In genomic region chr1:2098301-2098698, GRCh38 we compare ENCODE assay signal across 1 cellular context.
TF ChIP-seq lines count a peak whose summit lies in the region.

No MANE protein-coding gene starts in this region.

TF ChIP-seq in HepG2, 621 proteins besides CTCF, POLR2A, EP300 and RAD21:
- TF ChIP-seq ATF1 (CRISPR knock-in tag; IDR thresholded peaks at IDR 0.05) (no peak), HBP1 (CRISPR knock-in tag; IDR thresholded peaks at IDR 0.05; ENCODE audit: low read depth) (no peak), CHD4 (IDR thresholded peaks at IDR 0.05; ENCODE audit: borderline replicate concordance, low read length) (no peak), ZNF253 (CRISPR knock-in tag; IDR thresholded peaks at IDR 0.05; ENCODE audit: borderline replicate concordance) (no peak), ZBTB20 (CRISPR knock-in tag; IDR thresholded peaks at IDR 0.05; ENCODE audit: borderline replicate concordance, low read depth) (no peak), ZSCAN20 (CRISPR knock-in tag; IDR thresholded peaks at IDR 0.05; ENCODE audit: borderline replicate concordance) (no peak), ARNTL (CRISPR knock-in tag; IDR thresholded peaks at IDR 0.05) (no peak), ZNF44 (CRISPR knock-in tag; IDR thresholded peaks at IDR 0.05) (no peak), RAD51 (IDR thresholded peaks at IDR 0.05; ENCODE audit: borderline replicate concordance) (no peak), ZNF496 (CRISPR knock-in tag; IDR thresholded peaks at IDR 0.05; ENCODE audit: insufficient replicate concordance) (no peak), ZNF768 (CRISPR knock-in tag; IDR thresholded peaks at IDR 0.05) (no peak), ZNF362 (CRISPR knock-in tag; IDR thresholded peaks at IDR 0.05; ENCODE audit: borderline replicate concordance) (no peak), ZNF879 (CRISPR knock-in tag; IDR thresholded peaks at IDR 0.05) (no peak), FOXC1 (CRISPR knock-in tag; IDR thresholded peaks at IDR 0.05; ENCODE audit: borderline replicate concordance) (no peak)
- TF ChIP-seq, protein P1, sequence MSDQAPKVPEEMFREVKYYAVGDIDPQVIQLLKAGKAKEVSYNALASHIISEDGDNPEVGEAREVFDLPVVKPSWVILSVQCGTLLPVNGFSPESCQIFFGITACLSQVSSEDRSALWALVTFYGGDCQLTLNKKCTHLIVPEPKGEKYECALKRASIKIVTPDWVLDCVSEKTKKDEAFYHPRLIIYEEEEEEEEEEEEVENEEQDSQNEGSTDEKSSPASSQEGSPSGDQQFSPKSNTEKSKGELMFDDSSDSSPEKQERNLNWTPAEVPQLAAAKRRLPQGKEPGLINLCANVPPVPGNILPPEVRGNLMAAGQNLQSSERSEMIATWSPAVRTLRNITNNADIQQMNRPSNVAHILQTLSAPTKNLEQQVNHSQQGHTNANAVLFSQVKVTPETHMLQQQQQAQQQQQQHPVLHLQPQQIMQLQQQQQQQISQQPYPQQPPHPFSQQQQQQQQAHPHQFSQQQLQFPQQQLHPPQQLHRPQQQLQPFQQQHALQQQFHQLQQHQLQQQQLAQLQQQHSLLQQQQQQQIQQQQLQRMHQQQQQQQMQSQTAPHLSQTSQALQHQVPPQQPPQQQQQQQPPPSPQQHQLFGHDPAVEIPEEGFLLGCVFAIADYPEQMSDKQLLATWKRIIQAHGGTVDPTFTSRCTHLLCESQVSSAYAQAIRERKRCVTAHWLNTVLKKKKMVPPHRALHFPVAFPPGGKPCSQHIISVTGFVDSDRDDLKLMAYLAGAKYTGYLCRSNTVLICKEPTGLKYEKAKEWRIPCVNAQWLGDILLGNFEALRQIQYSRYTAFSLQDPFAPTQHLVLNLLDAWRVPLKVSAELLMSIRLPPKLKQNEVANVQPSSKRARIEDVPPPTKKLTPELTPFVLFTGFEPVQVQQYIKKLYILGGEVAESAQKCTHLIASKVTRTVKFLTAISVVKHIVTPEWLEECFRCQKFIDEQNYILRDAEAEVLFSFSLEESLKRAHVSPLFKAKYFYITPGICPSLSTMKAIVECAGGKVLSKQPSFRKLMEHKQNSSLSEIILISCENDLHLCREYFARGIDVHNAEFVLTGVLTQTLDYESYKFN (CRISPR knock-in tag; conservative IDR thresholded peaks at IDR 0.05) = no peak
